Comparison of ENCODE assay signal across 26 cellular contexts in the genomic region with DNA sequence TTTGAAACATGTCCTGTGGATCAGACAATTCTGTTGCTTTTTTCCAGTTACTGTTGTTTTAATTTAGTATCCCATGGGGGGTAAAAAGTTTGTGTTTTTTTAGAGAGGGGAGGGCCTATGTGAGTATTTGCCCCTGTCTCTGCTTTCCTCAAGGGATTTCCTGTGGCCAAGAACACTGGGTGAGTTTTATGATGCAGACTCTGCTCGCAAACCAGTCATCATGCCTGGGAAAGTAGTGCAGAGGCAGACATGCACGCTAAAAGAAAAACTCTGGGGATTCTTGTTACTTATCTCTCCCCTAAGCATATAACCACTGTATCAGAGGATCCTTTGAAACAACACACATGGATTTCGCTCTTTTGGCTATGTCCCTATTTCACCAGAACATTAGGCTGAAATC.
DNase-seq lines count a peak whose midpoint lies in the region; ATAC-seq and TF ChIP-seq lines count a peak whose summit lies in the region.
"Had no signal": no experiment of that assay in that cellular context is flagged by ENCODE, and none has a peak within 500 bp of the region (broad histone marks: within the 10 kb centered on the region; RNA-seq: fewer than 3 reads in every experiment).

No MANE protein-coding gene starts in this region.

- H3K9me3 ChIP-seq in BLaER1 (no peaks in the 10 kb centered on the region), SU-DHL-6 (ENCODE audit: insufficient read depth, low read length) (no peaks in the 10 kb centered on the region), endodermal cell (ENCODE audit: control insufficient read depth, low read length) (no peaks in the 10 kb centered on the region)
- H3K9me3 ChIP-seq: Caco-2, neutrophil, prostate gland, thyroid gland had no signal

- no peak overlapping the region for H3K4me3 ChIP-seq in BLaER1
- H3K4me3 ChIP-seq in SU-DHL-6 (ENCODE audit: insufficient read depth, low read length, poor library complexity, severe bottlenecking), result no peak overlapping the region
- no peak overlapping the region for H3K4me3 ChIP-seq in fibroblast of pulmonary artery (replicated peaks; ENCODE audit: low read depth, low read length)
- no peak overlapping the region for H3K4me3 ChIP-seq in H7 (ENCODE audit: insufficient read depth, low read depth, low read length)
- no peak overlapping the region for H3K4me3 ChIP-seq in endodermal cell (ENCODE audit: low read length)
- H3K4me3 ChIP-seq: dorsolateral prefrontal cortex, GM23248, prostate gland, thyroid gland had no signal

- no peak for ATAC-seq in HG02840 (IDR thresholded peaks at IDR 0.05; ENCODE audit: low FRiP score, unreplicated experiment)
- ATAC-seq: activated CD8-positive, alpha-beta T cell treated with anti-CD3 and anti-CD28 coated beads, Interleukin-2, amount 10 ng/mL, durations not matched to agents 7 days and 5 days; HepG2; SK-N-SH treated with all-trans-retinoic acid at 6 μM for 48 hours had no signal

- no peaks in the 10 kb centered on the region for H3K9me2 ChIP-seq in SU-DHL-6 (replicated peaks; ENCODE audit: insufficient read depth, low read length)

- H3K36me3 Mint-ChIP-seq in nephron (ENCODE audit: low read depth), result no peaks in the 10 kb centered on the region
- H3K36me3 Mint-ChIP-seq in glutamatergic neuron (ENCODE audit: unreplicated experiment), result no peaks in the 10 kb centered on the region
- H3K36me3 Mint-ChIP-seq in endodermal cell (ENCODE audit: low read depth), result no peaks in the 10 kb centered on the region
- H3K36me3 Mint-ChIP-seq: activated naive CD8-positive, alpha-beta T cell had no signal

- H3K27ac Mint-ChIP-seq in nephron (peak overlapping the region in 2 of 3 experiments; percentile 14 to 15), glutamatergic neuron (ENCODE audit: unreplicated experiment) (no peak overlapping the region), endodermal cell (no peak overlapping the region)
- H3K27ac Mint-ChIP-seq: activated CD8-positive, alpha-beta T cell treated with anti-CD3 and anti-CD28 coated beads, Interleukin-2, amount 10 ng/mL, durations not matched to agents 7 days and 5 days; activated naive CD8-positive, alpha-beta T cell; stimulated activated naive CD8-positive, alpha-beta T cell treated with anti-CD3 and anti-CD28 coated beads, Interleukin-15, Interleukin-2, amounts not matched to agents 100 ng/mL and 50 ng/mL, for 24 hours had no signal

- peak overlapping the region; percentile 51 for H3K4me2 ChIP-seq in BLaER1
- H3K4me2 ChIP-seq in SU-DHL-6 (ENCODE audit: low read depth, low read length, poor library complexity, severe bottlenecking), result peak overlapping the region; percentile 43

- H3K27me3 Mint-ChIP-seq in nephron (ENCODE audit: low read depth), result no peaks in the 10 kb centered on the region
- no peaks in the 10 kb centered on the region for H3K27me3 Mint-ChIP-seq in glutamatergic neuron (ENCODE audit: unreplicated experiment)
- no peaks in the 10 kb centered on the region for H3K27me3 Mint-ChIP-seq in endodermal cell (ENCODE audit: insufficient read depth)
- H3K27me3 Mint-ChIP-seq: activated naive CD8-positive, alpha-beta T cell; stimulated activated naive CD8-positive, alpha-beta T cell treated with anti-CD3 and anti-CD28 coated beads, Interleukin-15, Interleukin-2, amounts not matched to agents 100 ng/mL and 50 ng/mL, for 24 hours had no signal

- H3K9ac ChIP-seq in BLaER1 (no peak overlapping the region), SU-DHL-6 (ENCODE audit: low read length) (peak overlapping the region; percentile 19), endodermal cell (ENCODE audit: extremely low read depth, low read length, poor library complexity, severe bottlenecking) (no peak overlapping the region)
- H3K9ac ChIP-seq: GM23248 had no signal

- H3K4me1 ChIP-seq in BLaER1, result peaks cover 11% of the 10 kb centered on the region
- no peaks in the 10 kb centered on the region for H3K4me1 ChIP-seq in endodermal cell (ENCODE audit: control insufficient read depth, insufficient read depth, low read length)
- H3K4me1 ChIP-seq: Caco-2, prostate gland, thyroid gland had no signal

- no peaks in the 10 kb centered on the region for H3K36me3 ChIP-seq in BLaER1
- 0 out of 2 replicates have a peak, but pooled peaks cover 4% of the 10 kb centered on the region for H3K36me3 ChIP-seq in SU-DHL-6 (ENCODE audit: low read length)
- no peaks in the 10 kb centered on the region for H3K36me3 ChIP-seq in H7 (replicated peaks; ENCODE audit: control insufficient read depth, insufficient read depth, low read length)
- no peaks in the 10 kb centered on the region for H3K36me3 ChIP-seq in endodermal cell (ENCODE audit: control insufficient read depth, insufficient read depth, low read length)
- H3K36me3 ChIP-seq: neutrophil, prostate gland, thyroid gland had no signal

- H3K4me3 Mint-ChIP-seq in nephron (no peak overlapping the region), glutamatergic neuron (ENCODE audit: unreplicated experiment) (no peak overlapping the region), endodermal cell (no peak overlapping the region)
- H3K4me3 Mint-ChIP-seq: activated CD8-positive, alpha-beta T cell treated with anti-CD3 and anti-CD28 coated beads, Interleukin-2, amount 10 ng/mL, durations not matched to agents 7 days and 5 days; activated naive CD8-positive, alpha-beta T cell; stimulated activated naive CD8-positive, alpha-beta T cell treated with anti-CD3 and anti-CD28 coated beads, Interleukin-15, Interleukin-2, amounts not matched to agents 100 ng/mL and 50 ng/mL, for 24 hours had no signal

- H3K9me3 Mint-ChIP-seq in nephron, result no peaks in the 10 kb centered on the region
- H3K9me3 Mint-ChIP-seq in glutamatergic neuron (ENCODE audit: unreplicated experiment), result no peaks in the 10 kb centered on the region
- H3K9me3 Mint-ChIP-seq in endodermal cell, result no peaks in the 10 kb centered on the region

- H3K27ac ChIP-seq in BLaER1 (no peak overlapping the region), SU-DHL-6 (ENCODE audit: low read depth, low read length) (peak overlapping the region; percentile 54), endodermal cell (ENCODE audit: low read depth, low read length) (no peak overlapping the region)
- H3K27ac ChIP-seq: dorsolateral prefrontal cortex, GM23248, neutrophil, prostate gland, RWPE1, thyroid gland had no signal

- TF ChIP-seq CTCF in SU-DHL-6 (IDR thresholded peaks at IDR 0.05; ENCODE audit: insufficient read depth, low read length, poor library complexity, severe bottlenecking) (no peak), fibroblast of pulmonary artery (IDR thresholded peaks at IDR 0.05; ENCODE audit: low read length, missing control alignments) (no peak), nephron (IDR thresholded peaks at IDR 0.05; ENCODE audit: unreplicated experiment in 3 of 3) (no peak), glutamatergic neuron (IDR thresholded peaks at IDR 0.05; ENCODE audit: partially characterized antibody, unreplicated experiment) (no peak), endodermal cell (conservative IDR thresholded peaks at IDR 0.05) (no peak)

- peak overlapping the region; percentile 52 for H2AFZ ChIP-seq in SU-DHL-6 (ENCODE audit: low read depth, low read length, severe bottlenecking)
- H2AFZ ChIP-seq: GM23248 had no signal

- 93 to 100% methylated on average over 2 to 3 of the region's 3 CpGs for WGBS in endodermal cell (ENCODE audit: insufficient coverage in 1 of 2, insufficient read length in 1 of 2), 2 experiments

- no peaks in the 10 kb centered on the region for H3K79me2 ChIP-seq in SU-DHL-6 (ENCODE audit: insufficient read depth, low read length)

- DNase-seq in fibroblast of pulmonary artery (ENCODE audit: low read depth) (peak; percentile 7), H7 (no peak), glutamatergic neuron (no peak), endodermal cell (no peak)
- DNase-seq: ACHN; activated CD8-positive, alpha-beta T cell treated with anti-CD3 and anti-CD28 coated beads, Interleukin-2, amount 10 ng/mL, durations not matched to agents 7 days and 5 days; aorta; C1 segment of cervical spinal cord; Caco-2; DMS79; dorsolateral prefrontal cortex; GM23248; left cardiac atrium; NCI-H446 treated with DMSO at 0.1 percent for 48 hours; thyroid gland had no signal

- peaks cover 6% of the 10 kb centered on the region for H3K4me1 Mint-ChIP-seq in nephron
- H3K4me1 Mint-ChIP-seq in glutamatergic neuron (ENCODE audit: low read depth, unreplicated experiment), result no peaks in the 10 kb centered on the region
- H3K4me1 Mint-ChIP-seq in endodermal cell, result peaks cover 6% of the 10 kb centered on the region

- peaks cover 8% of the 10 kb centered on the region; the same call in 1 of the 2 replicates for H3F3A ChIP-seq in SU-DHL-6 (ENCODE audit: insufficient read depth)

- H3K27me3 ChIP-seq in BLaER1, result no peaks in the 10 kb centered on the region
- no peaks in the 10 kb centered on the region for H3K27me3 ChIP-seq in SU-DHL-6 (ENCODE audit: low read length)
- no peaks in the 10 kb centered on the region for H3K27me3 ChIP-seq in H7 (ENCODE audit: control insufficient read depth, insufficient read depth, low read length)
- H3K27me3 ChIP-seq in endodermal cell (ENCODE audit: control insufficient read depth, insufficient read depth, low read length, poor library complexity, severe bottlenecking), result no peaks in the 10 kb centered on the region
- H3K27me3 ChIP-seq: dorsolateral prefrontal cortex, neutrophil, thyroid gland had no signal

- no peaks in the 10 kb centered on the region for H4K20me1 ChIP-seq in BLaER1
- H4K20me1 ChIP-seq in SU-DHL-6 (ENCODE audit: low read depth, low read length), result no peaks in the 10 kb centered on the region

Comparison
In these comparisons a context has a peak if more than half of its experiments do, and no peak if none do; other contexts are left out.
1. H3K27ac Mint-ChIP-seq: peak in nephron (2 of 3); none in glutamatergic neuron (single experiment) and endodermal cell (single experiment).